1 cellular context compared by ENCODE assay signal in genomic region chr20:48658198-48658476, GRCh38.
TF ChIP-seq lines count a peak whose summit lies in the region.

No MANE protein-coding gene starts in this region.

TF ChIP-seq in endothelial cell of umbilical vein, 7 proteins besides CTCF, POLR2A, EP300 and RAD21 (continued from another document):
- TF ChIP-seq MAX (IDR thresholded peaks at IDR 0.05; ENCODE audit: insufficient read depth, insufficient read length), result no peak
- no peak for TF ChIP-seq MYC (IDR thresholded peaks at IDR 0.05; ENCODE audit: low read depth, low read length)
- no peak for TF ChIP-seq GATA2 (IDR thresholded peaks at IDR 0.05; ENCODE audit: insufficient read depth, insufficient read length, low read depth, low read length)
TF ChIP-seq in endothelial cell of umbilical vein: peak in this region for 0.
